Comparison of ENCODE assay signal across 2 cellular contexts in genomic region chr7:147079083-147079482, GRCh38.
TF ChIP-seq lines count a peak whose summit lies in the region.

No MANE protein-coding gene starts in this region.

TF ChIP-seq in SK-N-SH, 30 proteins besides CTCF, POLR2A, EP300 and RAD21 (continued from another document):
- TF ChIP-seq MAX (IDR thresholded peaks at IDR 0.05; ENCODE audit: low read depth) (no peak), RXRA (IDR thresholded peaks at IDR 0.05; ENCODE audit: borderline replicate concordance, low read depth) (no peak), USF2 (IDR thresholded peaks at IDR 0.05; ENCODE audit: borderline replicate concordance, low read depth, low read length) (no peak), SMC3 (IDR thresholded peaks at IDR 0.05; ENCODE audit: low read depth, low read length) (no peak), TEAD4 (IDR thresholded peaks at IDR 0.05; ENCODE audit: borderline replicate concordance, insufficient read depth) (no peak), TAF1 (IDR thresholded peaks at IDR 0.05; ENCODE audit: borderline replicate concordance, low read depth, low read length) (no peak), YY1 (IDR thresholded peaks at IDR 0.05; ENCODE audit: low read depth) (no peak)

TF ChIP-seq in SK-N-SH treated with all-trans-retinoic acid at 6 μM for 48 hours, 23 proteins besides CTCF, POLR2A, EP300 and RAD21 (continued from another document):
- TF ChIP-seq PATZ1 (CRISPR knock-in tag; IDR thresholded peaks at IDR 0.05; ENCODE audit: borderline replicate concordance), result no peak
TF ChIP-seq in SK-N-SH treated with all-trans-retinoic acid at 6 μM for 48 hours: peak in this region for 0.
